ENCODE assay signal across 7 cellular contexts in the genomic region with DNA sequence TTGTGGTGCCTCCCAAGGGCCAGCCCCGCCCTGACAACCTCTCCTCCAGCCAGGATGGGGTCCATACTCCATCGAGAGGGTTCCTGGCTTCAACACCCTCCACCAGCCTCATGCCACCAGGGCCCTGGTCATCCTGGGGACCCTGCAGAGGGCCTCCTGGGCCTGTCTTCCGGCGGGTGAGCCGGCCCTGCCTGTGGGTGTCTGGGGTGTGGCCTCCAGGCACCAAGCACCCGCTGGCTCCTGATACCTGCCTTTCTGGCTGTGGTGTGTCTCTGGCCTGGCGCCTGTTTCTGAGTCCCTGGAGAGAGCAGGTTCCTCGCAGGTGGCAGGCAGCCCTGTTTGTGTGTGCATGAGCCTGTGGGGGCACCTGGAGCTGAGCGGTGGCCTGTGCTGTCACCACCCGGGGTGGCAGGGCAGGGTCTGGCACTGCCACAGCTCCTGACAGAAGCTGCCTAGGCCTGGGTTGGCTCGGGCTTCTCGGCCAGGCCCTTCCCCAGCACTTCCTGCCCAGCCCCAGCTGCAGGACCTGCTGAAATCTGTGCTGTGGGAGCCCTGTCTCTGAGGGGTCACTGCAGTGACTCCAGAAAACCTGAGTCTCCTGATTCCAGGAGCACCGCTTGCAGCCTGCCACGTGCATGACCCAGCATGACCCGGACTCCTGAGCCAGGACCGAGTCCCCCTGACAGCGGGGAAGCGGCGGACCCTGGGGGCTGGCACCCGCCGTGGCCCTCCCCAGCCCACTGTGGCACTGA. TPM values are rescaled to one million over a fixed set of nuclear protein-coding genes. Genes with fewer than 3 reads are reported as not detected.
DNase-seq lines count a peak whose midpoint lies in the region; TF ChIP-seq lines count a peak whose summit lies in the region.
"Had no signal": no experiment of that assay in that cellular context is flagged by ENCODE, and none has a peak within 500 bp of the region (broad histone marks: within the 10 kb centered on the region; RNA-seq: fewer than 3 reads in every experiment).

No MANE protein-coding gene starts in this region.

- H3K4me3 ChIP-seq in BE2C (ENCODE audit: low read depth, low read length) (peak overlapping the region; percentile 53), fibroblast of villous mesenchyme (ENCODE audit: low read depth, low read length) (no peak overlapping the region)

- TF ChIP-seq CTCF in BE2C (IDR thresholded peaks at IDR 0.05; ENCODE audit: low read depth, low read length) (no peak), fibroblast of villous mesenchyme (IDR thresholded peaks at IDR 0.05; ENCODE audit: insufficient read depth, low read depth, low read length) (no peak)

- H3K4me1 ChIP-seq in BE2C: peaks cover 6% of the 10 kb centered on the region

- H3K9me3 ChIP-seq in BE2C: no peaks in the 10 kb centered on the region

- DNase-seq in BE2C (no peak), NAMALWA (ENCODE audit: low spot score) (peak; percentile 79), fibroblast of villous mesenchyme (ENCODE audit: low read depth) (peak; percentile 31), DMS 273 treated with DMSO at 0.1 percent for 48 hours (lab: John Stamatoyannopoulos, UW) (no peak), NOMO-1 treated with dmso at 0.1 percent for 144 hours (lab: John Stamatoyannopoulos, UW; ENCODE audit: unreplicated experiment) (no peak), pons (ENCODE audit: low spot score) (no peak)

- H3K36me3 ChIP-seq in BE2C: no peaks in the 10 kb centered on the region

- peaks cover 9% of the 10 kb centered on the region for H3K27me3 ChIP-seq in BE2C

RNA-seq across cellular contexts. Expression of a gene that starts 18.4 kb away (rescaled TPM):
- polyA plus RNA-seq in BE2C (2012; ENCODE audit: insufficient read depth, insufficient read length, low read depth): 1.4 TPM
- total RNA-seq in fibroblast of villous mesenchyme: 2.3 and 7.8 TPM in 2 replicates

RNA-seq across cellular contexts. Expression of a gene that starts 20.6 kb away (rescaled TPM):
- 0.15 TPM for polyA plus RNA-seq in BE2C (2012; ENCODE audit: insufficient read depth, insufficient read length, low read depth)
- total RNA-seq in fibroblast of villous mesenchyme: not detected in 2 replicates
- total RNA-seq: glomerular endothelial cell had no signal

RNA-seq across cellular contexts. Expression of a gene that starts 28.2 kb away (rescaled TPM):
- not detected for polyA plus RNA-seq in BE2C (2012; ENCODE audit: insufficient read depth, insufficient read length, low read depth)
- total RNA-seq in fibroblast of villous mesenchyme: not detected in 2 replicates
- total RNA-seq: glomerular endothelial cell had no signal

RNA-seq across cellular contexts. Expression of a gene that starts 50.4 kb away (rescaled TPM):
- 78.4 TPM for polyA plus RNA-seq in BE2C (2012; ENCODE audit: insufficient read depth, insufficient read length, low read depth)
- 56.7 and 66.9 TPM in 2 replicates for total RNA-seq in fibroblast of villous mesenchyme

RNA-seq across cellular contexts. Expression of a gene that starts 50.5 kb away (rescaled TPM):
- polyA plus RNA-seq in BE2C (2012; ENCODE audit: insufficient read depth, insufficient read length, low read depth): 151 TPM
- 21.2 and 27.1 TPM in 2 replicates for total RNA-seq in fibroblast of villous mesenchyme

Comparison
In these comparisons a context has a peak if more than half of its experiments do, and no peak if none do; other contexts are left out.
1. DNase-seq: peak in NAMALWA (single experiment) and fibroblast of villous mesenchyme (single experiment); none in BE2C (single experiment), DMS 273 treated with DMSO at 0.1 percent for 48 hours (single experiment), NOMO-1 treated with dmso at 0.1 percent for 144 hours (single experiment) and pons (single experiment).